15 cellular contexts compared by ENCODE assay signal in genomic region chr5:109028608-109029299, GRCh38.
A peak's percentile ranks its signal among the peaks of the same experiment; 100 is the strongest.
DNase-seq lines count a peak whose midpoint lies in the region; ATAC-seq, FAIRE-seq and TF ChIP-seq lines count a peak whose summit lies in the region.
"Had no signal": no experiment of that assay in that cellular context is flagged by ENCODE, and none has a peak within 500 bp of the region (broad histone marks: within the 10 kb centered on the region; RNA-seq: fewer than 3 reads in every experiment).

No MANE protein-coding gene starts in this region.

- POLR2A ChIA-PET in HepG2 (lab: Yijun Ruan, JAX): no interaction called here
- POLR2A ChIA-PET in Caco-2 (lab: Charles Lee): interaction anchor here (0.5 kb wide), 1 partner anchor 343 kb away, joined by 6 read pairs; no protein-coding TSS in a partner anchor

- H3K79me2 ChIP-seq in HepG2 (ENCODE audit: insufficient read depth, low read length): no peaks in the 10 kb centered on the region

- peaks cover 6% of the 10 kb centered on the region for H3K9me3 Mint-ChIP-seq in osteocyte (ENCODE audit: unreplicated experiment)
- H3K9me3 Mint-ChIP-seq in Caco-2 (ENCODE audit: unreplicated experiment): no peaks in the 10 kb centered on the region
- H3K9me3 Mint-ChIP-seq: activated B cell treated with CpG ODN at 0.5 μM for 24 hours had no signal

- no peaks in the 10 kb centered on the region for H4K20me1 ChIP-seq in HepG2 (ENCODE audit: insufficient read depth, low read length)

- intact Hi-C loops in HepG2 (cut with micrococcal nuclease; ENCODE audit: unreplicated experiment): no loop called here
- intact Hi-C loops in right lobe of liver (cut with DNase I): no loop called here
- intact Hi-C loops in Caco-2 (cut with micrococcal nuclease; ENCODE audit: unreplicated experiment): no loop called here

- H3K36me3 ChIP-seq in HepG2 (replicated peaks in 1 of 2; ENCODE audit: control insufficient read depth in 1 of 2, insufficient read depth in 2 of 2, low read length in 2 of 2) (0 out of 5 replicates have a peak, but pooled peaks cover 0 to 4% of the 10 kb centered on the region in 2 experiments), right lobe of liver (no peaks in the 10 kb centered on the region), Caco-2 (ENCODE audit: control insufficient read depth, insufficient read depth, low read length) (no peaks in the 10 kb centered on the region)
- H3K36me3 ChIP-seq: thoracic aorta had no signal

- no peaks in the 10 kb centered on the region for H3K27me3 Mint-ChIP-seq in osteocyte (ENCODE audit: unreplicated experiment)
- no peaks in the 10 kb centered on the region for H3K27me3 Mint-ChIP-seq in Caco-2 (ENCODE audit: insufficient read depth, unreplicated experiment)
- H3K27me3 Mint-ChIP-seq: activated B cell treated with CpG ODN at 0.5 μM for 24 hours; naive thymus-derived CD4-positive, alpha-beta T cell had no signal

- TF ChIP-seq POLR2A in HepG2 (IDR thresholded peaks at IDR 0.05; ENCODE audit: insufficient read depth in 1 of 2, low read depth in 2 of 2, low read length in 2 of 2): no peak
- no peak for TF ChIP-seq POLR2A in right lobe of liver (IDR thresholded peaks at IDR 0.05)

- no peak overlapping the region for H3K4me2 ChIP-seq in HepG2 (ENCODE audit: low read depth, low read length)

- no TSS peak for BruUV-seq in HepG2 (replicated peaks; lab: Mats Ljungman, UMichigan)
- no TSS peak for BruUV-seq in Caco-2 (replicated peaks; lab: Mats Ljungman, UMichigan)

- no peak overlapping the region for H3K27ac ChIP-seq in HepG2 (ENCODE audit: extremely low read length, insufficient read depth, low read length)
- H3K27ac ChIP-seq in right lobe of liver: no peak overlapping the region
- H3K27ac ChIP-seq: gastrocnemius medialis, thoracic aorta had no signal

- no peak for TF ChIP-seq RAD21 in HepG2 (CRISPR knock-in tag; IDR thresholded peaks at IDR 0.05)

- H3K36me3 Mint-ChIP-seq in osteocyte (ENCODE audit: unreplicated experiment) (peaks cover 5% of the 10 kb centered on the region), Caco-2 (ENCODE audit: insufficient read depth, unreplicated experiment) (no peaks in the 10 kb centered on the region)

- no peak overlapping the region for H2AFZ ChIP-seq in HepG2 (ENCODE audit: low read length)

- in situ Hi-C loops in HepG2 (cut with HindIII; ENCODE audit: extremely low pct_ligation_motif_present, low pct_unique_long_range_greater_than_20kb): no loop called here

- H3K27ac Mint-ChIP-seq in osteocyte (ENCODE audit: unreplicated experiment): no peak overlapping the region
- H3K27ac Mint-ChIP-seq in Caco-2 (ENCODE audit: unreplicated experiment): no peak overlapping the region
- H3K27ac Mint-ChIP-seq: activated B cell treated with CpG ODN at 0.5 μM for 24 hours; naive thymus-derived CD4-positive, alpha-beta T cell had no signal

- ATAC-seq in HepG2: no peak; the same call in 2 of the 3 replicates
- ATAC-seq in right lobe of liver: no peak
- peak; percentile 70 for ATAC-seq in HG02642 (IDR thresholded peaks at IDR 0.05; ENCODE audit: poor library complexity, unreplicated experiment)
- peak; percentile 59 for ATAC-seq in HG03378 (IDR thresholded peaks at IDR 0.05; ENCODE audit: unreplicated experiment)
- ATAC-seq: gastrocnemius medialis; naive thymus-derived CD4-positive, alpha-beta T cell had no signal

- H3K27me3 ChIP-seq in HepG2 (ENCODE audit: control insufficient read depth in 1 of 2, insufficient read depth in 2 of 2, low read length in 2 of 2) (no peaks in the 10 kb centered on the region), right lobe of liver (no peaks in the 10 kb centered on the region), Caco-2 (replicated peaks; ENCODE audit: control insufficient read depth, insufficient read depth, low read length) (no peaks in the 10 kb centered on the region)
- H3K27me3 ChIP-seq: gastrocnemius medialis had no signal

- H3K4me3 ChIP-seq in HepG2 (replicated peaks in 1 of 3; ENCODE audit: insufficient read depth in 1 of 3, low read depth in 2 of 3, low read length in 3 of 3): no peak overlapping the region
- H3K4me3 ChIP-seq in right lobe of liver: no peak overlapping the region
- no peak overlapping the region for H3K4me3 ChIP-seq in Caco-2 (ENCODE audit: low read depth, low read length)
- H3K4me3 ChIP-seq: gastrocnemius medialis, thoracic aorta had no signal

- no peak for TF ChIP-seq CTCF in HepG2 (CRISPR knock-in tag; IDR thresholded peaks at IDR 0.05)
- no peak for TF ChIP-seq CTCF in right lobe of liver (IDR thresholded peaks at IDR 0.05)
- no peak for TF ChIP-seq CTCF in osteocyte (IDR thresholded peaks at IDR 0.05)
- no peak for TF ChIP-seq CTCF in Caco-2 (IDR thresholded peaks at IDR 0.05; ENCODE audit: insufficient read depth in 1 of 2, low read depth in 1 of 2, low read length in 1 of 2, severe bottlenecking in 1 of 2, unreplicated experiment in 1 of 2)

- TF ChIP-seq EP300 in HepG2 (IDR thresholded peaks at IDR 0.05; ENCODE audit: low read depth in 2 of 2, low read length in 2 of 2) (no peak), HepG2 (CRISPR knock-in tag; IDR thresholded peaks at IDR 0.05; ENCODE audit: borderline replicate concordance) (no peak)

- no peak overlapping the region for H3K4me3 Mint-ChIP-seq in osteocyte (ENCODE audit: unreplicated experiment)
- no peak overlapping the region for H3K4me3 Mint-ChIP-seq in Caco-2 (ENCODE audit: unreplicated experiment)
- H3K4me3 Mint-ChIP-seq: activated B cell treated with CpG ODN at 0.5 μM for 24 hours; naive thymus-derived CD4-positive, alpha-beta T cell had no signal

- no peak overlapping the region for H3K9ac ChIP-seq in HepG2 (ENCODE audit: insufficient read depth, low read depth, low read length)

- H3K4me1 ChIP-seq in HepG2 (ENCODE audit: insufficient read depth, low read length) (peaks cover 15% of the 10 kb centered on the region), right lobe of liver (peaks cover 0 to 10% (median 0%) of the 10 kb centered on the region in 4 donors), Caco-2 (no peaks in the 10 kb centered on the region)
- H3K4me1 ChIP-seq: gastrocnemius medialis had no signal

- H3K9me3 ChIP-seq in HepG2 (ENCODE audit: low read length) (no peaks in the 10 kb centered on the region), right lobe of liver (no peaks in the 10 kb centered on the region), Caco-2 (no peaks in the 10 kb centered on the region; the same call in none of the 2 replicates)
- H3K9me3 ChIP-seq: thoracic aorta had no signal

- CTCF ChIA-PET in HepG2 (lab: Yijun Ruan, JAX; ENCODE audit: low intra/inter-chr PET ratio, low total read pairs) (no interaction called here), Caco-2 (lab: Charles Lee) (no interaction called here)

- FAIRE-seq in HepG2 (lab: Jason Lieb, UNC): no peak

- peak; percentile 1 for DNase-seq in HepG2 (ENCODE audit: low spot score)
- no peak for DNase-seq in right lobe of liver
- no peak for DNase-seq in osteocyte (ENCODE audit: extremely low spot score, unreplicated experiment)
- no peak for DNase-seq in Caco-2
- DNase-seq in SK-N-DZ (ENCODE audit: low spot score): no peak
- DNase-seq in kidney glomerular epithelial cell (lab: John Stamatoyannopoulos, UW): no peak
- DNase-seq: 8988T; activated B cell treated with CpG ODN at 0.5 μM for 24 hours; amniotic stem cell; gastrocnemius medialis; naive thymus-derived CD4-positive, alpha-beta T cell; NCI-H187 had no signal

- 94% methylated on average over 2 of the region's 2 CpGs for WGBS in HepG2 (ENCODE audit: low lambda C conversion rate)
- 80% methylated on average over 2 of the region's 2 CpGs for WGBS in right lobe of liver (ENCODE audit: insufficient coverage, low coverage, low lambda C conversion rate, missing lambda C conversion rate)

- peaks cover 7% of the 10 kb centered on the region for H3K4me1 Mint-ChIP-seq in osteocyte (ENCODE audit: unreplicated experiment)
- H3K4me1 Mint-ChIP-seq in Caco-2 (ENCODE audit: low read depth, unreplicated experiment): peaks cover under 1% of the 10 kb centered on the region
- H3K4me1 Mint-ChIP-seq: activated B cell treated with CpG ODN at 0.5 μM for 24 hours; naive thymus-derived CD4-positive, alpha-beta T cell had no signal

TF ChIP-seq in HepG2, 621 proteins besides CTCF, POLR2A, EP300 and RAD21:
- 0 out of 2 replicates have a peak, but pooled peaks have one; percentile 19 for TF ChIP-seq ZNF644 (CRISPR knock-in tag; IDR thresholded peaks at IDR 0.05; ENCODE audit: low read depth)
- TF ChIP-seq ZNF562 (CRISPR knock-in tag; IDR thresholded peaks at IDR 0.05; ENCODE audit: borderline replicate concordance): no peak
TF ChIP-seq in HepG2: peak in this region for 1.

Comparison
In these comparisons a context has a peak if more than half of its experiments do, and no peak if none do; other contexts are left out.
1. ATAC-seq: peak in HG02642 (single experiment) and HG03378 (single experiment); none in HepG2 (single experiment) and right lobe of liver (0 of 4).